In genomic region chr1:22327411-22327810, GRCh38 we compare ENCODE assay signal across 26 cellular contexts.
"Had no signal": no experiment of that assay in that cellular context is flagged by ENCODE, and none has a peak within 500 bp of the region (broad histone marks: within the 10 kb centered on the region; RNA-seq: fewer than 3 reads in every experiment).

No MANE protein-coding gene starts in this region.

- H3K4me1 ChIP-seq: left lung, tibial artery had no signal

- H3K27me3 Mint-ChIP-seq: activated B cell treated with CpG ODN at 0.5 μM for 24 hours had no signal

- FAIRE-seq: urothelium cell line had no signal

- H3K27ac Mint-ChIP-seq: activated B cell treated with CpG ODN at 0.5 μM for 24 hours; activated naive CD4-positive, alpha-beta T cell treated with anti-CD3 and anti-CD28 coated beads for 36 hours; activated naive CD8-positive, alpha-beta T cell treated with anti-CD3 and anti-CD28 coated beads, Interleukin-2, amount 10 ng/mL, durations not matched to agents 7 days and 5 days; activated T-cell treated with anti-CD3 and anti-CD28 coated beads, Interleukin-2, amount 50 U/mL, for 72 hours; naive thymus-derived CD8-positive, alpha-beta T cell; T-helper 17 cell had no signal

- DNase-seq: activated CD4-positive, alpha-beta T cell treated with anti-CD3 and anti-CD28 coated beads for 4 hours; activated CD4-positive, alpha-beta T cell treated with anti-CD3 and anti-CD28 coated beads, Interleukin-2, amount 50 U/mL, for 48 hours; activated effector memory CD4-positive, alpha-beta T cell treated with Interleukin-2 at 50 U/mL for 16 hours; activated naive CD4-positive, alpha-beta T cell treated with anti-CD3 and anti-CD28 coated beads for 36 hours; activated naive CD8-positive, alpha-beta T cell treated with anti-CD3 and anti-CD28 coated beads, Interleukin-2, amount 10 ng/mL, durations not matched to agents 7 days and 5 days; activated T-cell treated with anti-CD3 and anti-CD28 coated beads, Interleukin-2, amount 50 U/mL, for 72 hours; amygdala; cerebellar nuclear complex; effector CD4-positive, alpha-beta T cell; erythroblast; foreskin fibroblast; left lung; ovary; right cardiac atrium; stimulated activated CD8-positive, alpha-beta memory T cell treated with anti-CD3 and anti-CD28 coated beads, Interleukin-4, amount 100 ng/mL, for 48 hours; stimulated activated naive CD4-positive, alpha-beta T cell; substantia nigra; SW 1271; T-helper 17 cell had no signal

- H3K4me3 Mint-ChIP-seq: activated B cell treated with CpG ODN at 0.5 μM for 24 hours; activated naive CD4-positive, alpha-beta T cell treated with anti-CD3 and anti-CD28 coated beads for 36 hours; activated naive CD8-positive, alpha-beta T cell treated with anti-CD3 and anti-CD28 coated beads, Interleukin-2, amount 10 ng/mL, durations not matched to agents 7 days and 5 days; activated T-cell treated with anti-CD3 and anti-CD28 coated beads, Interleukin-2, amount 50 U/mL, for 72 hours; naive thymus-derived CD8-positive, alpha-beta T cell; T-helper 17 cell had no signal

- H3K36me3 ChIP-seq: left lung, neutrophil, ovary, tibial artery had no signal

- H3K27me3 ChIP-seq: ovary had no signal

- H3K9me3 ChIP-seq: left lung, neutrophil, ovary, tibial artery had no signal

- H3K27ac ChIP-seq: left lung, neutrophil, ovary, skin epidermis, tibial artery had no signal

- H3K4me3 ChIP-seq: left lung, lung, ovary, skin epidermis, tibial artery had no signal

- H3K4me1 Mint-ChIP-seq: activated B cell treated with CpG ODN at 0.5 μM for 24 hours; activated naive CD8-positive, alpha-beta T cell treated with anti-CD3 and anti-CD28 coated beads, Interleukin-2, amount 10 ng/mL, durations not matched to agents 7 days and 5 days; naive thymus-derived CD8-positive, alpha-beta T cell; T-helper 17 cell had no signal

- ATAC-seq: activated T-cell treated with anti-CD3 and anti-CD28 coated beads, Interleukin-2, amount 50 U/mL, for 72 hours; left lung; naive thymus-derived CD8-positive, alpha-beta T cell; right cardiac atrium; T-helper 17 cell had no signal

- H3K36me3 Mint-ChIP-seq: activated naive CD8-positive, alpha-beta T cell treated with anti-CD3 and anti-CD28 coated beads, Interleukin-2, amount 10 ng/mL, durations not matched to agents 7 days and 5 days; naive thymus-derived CD8-positive, alpha-beta T cell had no signal

- H3K9me3 Mint-ChIP-seq: activated B cell treated with CpG ODN at 0.5 μM for 24 hours; activated naive CD4-positive, alpha-beta T cell treated with anti-CD3 and anti-CD28 coated beads for 36 hours; activated naive CD8-positive, alpha-beta T cell treated with anti-CD3 and anti-CD28 coated beads, Interleukin-2, amount 10 ng/mL, durations not matched to agents 7 days and 5 days; activated T-cell treated with anti-CD3 and anti-CD28 coated beads, Interleukin-2, amount 50 U/mL, for 72 hours had no signal
